ENCODE assay signal across 1 cellular context in the genomic region with DNA sequence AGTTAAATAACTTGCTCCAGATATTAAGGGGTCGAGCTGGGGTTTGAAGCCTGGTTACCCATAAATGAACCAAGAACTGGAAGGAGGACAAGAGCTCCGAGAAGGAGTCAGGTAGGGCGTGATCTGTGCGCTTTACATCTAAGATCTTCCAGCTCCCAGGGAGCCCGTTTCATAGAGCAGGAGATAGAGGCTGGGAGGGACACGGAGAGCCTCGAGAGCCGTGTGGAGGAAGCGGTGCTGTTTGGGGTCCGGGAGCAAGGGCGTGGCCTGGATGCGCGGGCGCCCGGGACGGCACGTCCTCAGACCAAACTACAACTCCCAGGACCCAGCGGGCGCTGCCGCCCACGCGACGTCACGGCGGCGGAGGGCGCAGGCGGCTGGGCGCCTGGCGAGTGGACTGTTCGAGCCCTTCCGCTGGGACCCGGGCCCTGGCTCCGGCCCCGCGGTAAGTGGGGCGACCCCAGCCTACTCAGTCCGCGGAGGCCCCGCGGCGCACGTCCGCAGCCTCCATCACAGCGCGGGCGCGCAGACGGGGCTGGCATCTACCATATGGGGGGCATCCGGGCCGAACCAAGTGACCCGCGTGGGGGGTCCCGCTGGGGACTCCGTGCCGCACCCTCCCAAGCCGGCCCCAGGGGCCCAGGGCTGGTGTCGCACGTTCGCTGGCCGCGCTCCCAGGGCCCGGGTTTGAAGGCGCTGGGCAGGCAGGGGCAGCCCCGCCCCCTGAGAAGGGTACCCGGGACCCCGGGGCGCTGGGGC.
TF ChIP-seq lines count a peak whose summit lies in the region.

A gene (plus strand): TSS at position 352 of the 759 bp plus-strand sequence. CDS start 838 bp downstream, outside the sequence.

TF ChIP-seq in K562, 482 proteins besides CTCF, POLR2A, EP300 and RAD21 (continued from another document and continues in another):
- TF ChIP-seq, protein P1, sequence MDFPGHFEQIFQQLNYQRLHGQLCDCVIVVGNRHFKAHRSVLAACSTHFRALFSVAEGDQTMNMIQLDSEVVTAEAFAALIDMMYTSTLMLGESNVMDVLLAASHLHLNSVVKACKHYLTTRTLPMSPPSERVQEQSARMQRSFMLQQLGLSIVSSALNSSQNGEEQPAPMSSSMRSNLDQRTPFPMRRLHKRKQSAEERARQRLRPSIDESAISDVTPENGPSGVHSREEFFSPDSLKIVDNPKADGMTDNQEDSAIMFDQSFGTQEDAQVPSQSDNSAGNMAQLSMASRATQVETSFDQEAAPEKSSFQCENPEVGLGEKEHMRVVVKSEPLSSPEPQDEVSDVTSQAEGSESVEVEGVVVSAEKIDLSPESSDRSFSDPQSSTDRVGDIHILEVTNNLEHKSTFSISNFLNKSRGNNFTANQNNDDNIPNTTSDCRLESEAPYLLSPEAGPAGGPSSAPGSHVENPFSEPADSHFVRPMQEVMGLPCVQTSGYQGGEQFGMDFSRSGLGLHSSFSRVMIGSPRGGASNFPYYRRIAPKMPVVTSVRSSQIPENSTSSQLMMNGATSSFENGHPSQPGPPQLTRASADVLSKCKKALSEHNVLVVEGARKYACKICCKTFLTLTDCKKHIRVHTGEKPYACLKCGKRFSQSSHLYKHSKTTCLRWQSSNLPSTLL (IDR thresholded peaks at IDR 0.05), result no peak
- TF ChIP-seq SRSF1 (IDR thresholded peaks at IDR 0.05; ENCODE audit: low read depth, low read length), result no peak
- TF ChIP-seq FIP1L1 (IDR thresholded peaks at IDR 0.05; ENCODE audit: low read depth, low read length, poor library complexity, severe bottlenecking), result peak; percentile 78
- no peak for TF ChIP-seq JUND (IDR thresholded peaks at IDR 0.05; ENCODE audit: borderline replicate concordance, low read depth, low read length)
- TF ChIP-seq JUND (tag; IDR thresholded peaks at IDR 0.05; ENCODE audit: borderline replicate concordance, low read depth, low read length), result no peak; the same call in 2 of the 3 replicates
- peak; percentile 11 for TF ChIP-seq RBM25 (IDR thresholded peaks at IDR 0.05; ENCODE audit: low read depth, low read length, severe bottlenecking)
- TF ChIP-seq SMAD4 (CRISPR knock-in tag; conservative IDR thresholded peaks at IDR 0.05), result peak; percentile 43; the same call in 1 of the 2 replicates
- TF ChIP-seq MTA2 (IDR thresholded peaks at IDR 0.05; ENCODE audit: low read depth), result no peak
- TF ChIP-seq, protein P2, sequence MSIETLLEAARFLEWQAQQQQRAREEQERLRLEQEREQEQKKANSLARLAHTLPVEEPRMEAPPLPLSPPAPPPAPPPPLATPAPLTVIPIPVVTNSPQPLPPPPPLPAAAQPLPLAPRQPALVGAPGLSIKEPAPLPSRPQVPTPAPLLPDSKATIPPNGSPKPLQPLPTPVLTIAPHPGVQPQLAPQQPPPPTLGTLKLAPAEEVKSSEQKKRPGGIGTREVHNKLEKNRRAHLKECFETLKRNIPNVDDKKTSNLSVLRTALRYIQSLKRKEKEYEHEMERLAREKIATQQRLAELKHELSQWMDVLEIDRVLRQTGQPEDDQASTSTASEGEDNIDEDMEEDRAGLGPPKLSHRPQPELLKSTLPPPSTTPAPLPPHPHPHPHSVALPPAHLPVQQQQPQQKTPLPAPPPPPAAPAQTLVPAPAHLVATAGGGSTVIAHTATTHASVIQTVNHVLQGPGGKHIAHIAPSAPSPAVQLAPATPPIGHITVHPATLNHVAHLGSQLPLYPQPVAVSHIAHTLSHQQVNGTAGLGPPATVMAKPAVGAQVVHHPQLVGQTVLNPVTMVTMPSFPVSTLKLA (conservative IDR thresholded peaks at IDR 0.05), result peak in 1 of 2 experiments; percentile 70; a peak in 2 of 4 replicates
- no peak for TF ChIP-seq ZNF780A (CRISPR knock-in tag; IDR thresholded peaks at IDR 0.05)
- no peak for TF ChIP-seq XRCC4 (IDR thresholded peaks at IDR 0.05; ENCODE audit: extremely low read depth, insufficient read depth, insufficient read length)
- TF ChIP-seq, protein P3, sequence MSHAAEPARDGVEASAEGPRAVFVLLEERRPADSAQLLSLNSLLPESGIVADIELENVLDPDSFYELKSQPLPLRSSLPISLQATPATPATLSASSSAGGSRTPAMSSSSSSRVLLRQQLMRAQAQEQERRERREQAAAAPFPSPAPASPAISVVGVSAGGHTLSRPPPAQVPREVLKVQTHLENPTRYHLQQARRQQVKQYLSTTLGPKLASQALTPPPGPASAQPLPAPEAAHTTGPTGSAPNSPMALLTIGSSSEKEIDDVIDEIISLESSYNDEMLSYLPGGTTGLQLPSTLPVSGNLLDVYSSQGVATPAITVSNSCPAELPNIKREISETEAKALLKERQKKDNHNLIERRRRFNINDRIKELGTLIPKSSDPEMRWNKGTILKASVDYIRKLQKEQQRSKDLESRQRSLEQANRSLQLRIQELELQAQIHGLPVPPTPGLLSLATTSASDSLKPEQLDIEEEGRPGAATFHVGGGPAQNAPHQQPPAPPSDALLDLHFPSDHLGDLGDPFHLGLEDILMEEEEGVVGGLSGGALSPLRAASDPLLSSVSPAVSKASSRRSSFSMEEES (CRISPR knock-in tag; IDR thresholded peaks at IDR 0.05), result no peak
- TF ChIP-seq, protein P4, sequence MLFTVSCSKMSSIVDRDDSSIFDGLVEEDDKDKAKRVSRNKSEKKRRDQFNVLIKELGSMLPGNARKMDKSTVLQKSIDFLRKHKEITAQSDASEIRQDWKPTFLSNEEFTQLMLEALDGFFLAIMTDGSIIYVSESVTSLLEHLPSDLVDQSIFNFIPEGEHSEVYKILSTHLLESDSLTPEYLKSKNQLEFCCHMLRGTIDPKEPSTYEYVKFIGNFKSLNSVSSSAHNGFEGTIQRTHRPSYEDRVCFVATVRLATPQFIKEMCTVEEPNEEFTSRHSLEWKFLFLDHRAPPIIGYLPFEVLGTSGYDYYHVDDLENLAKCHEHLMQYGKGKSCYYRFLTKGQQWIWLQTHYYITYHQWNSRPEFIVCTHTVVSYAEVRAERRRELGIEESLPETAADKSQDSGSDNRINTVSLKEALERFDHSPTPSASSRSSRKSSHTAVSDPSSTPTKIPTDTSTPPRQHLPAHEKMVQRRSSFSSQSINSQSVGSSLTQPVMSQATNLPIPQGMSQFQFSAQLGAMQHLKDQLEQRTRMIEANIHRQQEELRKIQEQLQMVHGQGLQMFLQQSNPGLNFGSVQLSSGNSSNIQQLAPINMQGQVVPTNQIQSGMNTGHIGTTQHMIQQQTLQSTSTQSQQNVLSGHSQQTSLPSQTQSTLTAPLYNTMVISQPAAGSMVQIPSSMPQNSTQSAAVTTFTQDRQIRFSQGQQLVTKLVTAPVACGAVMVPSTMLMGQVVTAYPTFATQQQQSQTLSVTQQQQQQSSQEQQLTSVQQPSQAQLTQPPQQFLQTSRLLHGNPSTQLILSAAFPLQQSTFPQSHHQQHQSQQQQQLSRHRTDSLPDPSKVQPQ (CRISPR knock-in tag; IDR thresholded peaks at IDR 0.05; ENCODE audit: borderline replicate concordance), result no peak
- no peak for TF ChIP-seq KDM2B (CRISPR knock-in tag; IDR thresholded peaks at IDR 0.05)
- TF ChIP-seq, protein P5, sequence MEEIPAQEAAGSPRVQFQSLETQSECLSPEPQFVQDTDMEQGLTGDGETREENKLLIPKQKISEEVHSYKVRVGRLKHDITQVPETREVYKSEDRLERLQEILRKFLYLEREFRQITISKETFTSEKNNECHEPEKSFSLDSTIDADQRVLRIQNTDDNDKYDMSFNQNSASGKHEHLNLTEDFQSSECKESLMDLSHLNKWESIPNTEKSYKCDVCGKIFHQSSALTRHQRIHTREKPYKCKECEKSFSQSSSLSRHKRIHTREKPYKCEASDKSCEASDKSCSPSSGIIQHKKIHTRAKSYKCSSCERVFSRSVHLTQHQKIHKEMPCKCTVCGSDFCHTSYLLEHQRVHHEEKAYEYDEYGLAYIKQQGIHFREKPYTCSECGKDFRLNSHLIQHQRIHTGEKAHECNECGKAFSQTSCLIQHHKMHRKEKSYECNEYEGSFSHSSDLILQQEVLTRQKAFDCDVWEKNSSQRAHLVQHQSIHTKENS (CRISPR knock-in tag; IDR thresholded peaks at IDR 0.05), result no peak
- TF ChIP-seq PML (IDR thresholded peaks at IDR 0.05; ENCODE audit: low read length), result no peak
- peak; percentile 98 for TF ChIP-seq EGR1 (conservative IDR thresholded peaks at IDR 0.05)
- TF ChIP-seq HSF4 (CRISPR knock-in tag; IDR thresholded peaks at IDR 0.05; ENCODE audit: borderline replicate concordance), result no peak
- TF ChIP-seq, protein P6, sequence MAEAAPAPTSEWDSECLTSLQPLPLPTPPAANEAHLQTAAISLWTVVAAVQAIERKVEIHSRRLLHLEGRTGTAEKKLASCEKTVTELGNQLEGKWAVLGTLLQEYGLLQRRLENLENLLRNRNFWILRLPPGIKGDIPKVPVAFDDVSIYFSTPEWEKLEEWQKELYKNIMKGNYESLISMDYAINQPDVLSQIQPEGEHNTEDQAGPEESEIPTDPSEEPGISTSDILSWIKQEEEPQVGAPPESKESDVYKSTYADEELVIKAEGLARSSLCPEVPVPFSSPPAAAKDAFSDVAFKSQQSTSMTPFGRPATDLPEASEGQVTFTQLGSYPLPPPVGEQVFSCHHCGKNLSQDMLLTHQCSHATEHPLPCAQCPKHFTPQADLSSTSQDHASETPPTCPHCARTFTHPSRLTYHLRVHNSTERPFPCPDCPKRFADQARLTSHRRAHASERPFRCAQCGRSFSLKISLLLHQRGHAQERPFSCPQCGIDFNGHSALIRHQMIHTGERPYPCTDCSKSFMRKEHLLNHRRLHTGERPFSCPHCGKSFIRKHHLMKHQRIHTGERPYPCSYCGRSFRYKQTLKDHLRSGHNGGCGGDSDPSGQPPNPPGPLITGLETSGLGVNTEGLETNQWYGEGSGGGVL (CRISPR knock-in tag; IDR thresholded peaks at IDR 0.05), result no peak
- TF ChIP-seq ETV6 (IDR thresholded peaks at IDR 0.05; ENCODE audit: borderline replicate concordance in 1 of 2, low read depth in 2 of 2, low read length in 1 of 2), result no peak
- no peak for TF ChIP-seq ETV6 (CRISPR knock-in tag; IDR thresholded peaks at IDR 0.05; ENCODE audit: borderline replicate concordance)
- no peak for TF ChIP-seq ZNF165 (CRISPR knock-in tag; IDR thresholded peaks at IDR 0.05; ENCODE audit: borderline replicate concordance)
- no peak for TF ChIP-seq MEF2D (tag; conservative IDR thresholded peaks at IDR 0.05; ENCODE audit: low read depth)
- no peak for TF ChIP-seq CBFA2T3 (IDR thresholded peaks at IDR 0.05)
- TF ChIP-seq HEY1 (CRISPR knock-in tag; IDR thresholded peaks at IDR 0.05; ENCODE audit: borderline replicate concordance), result no peak
- TF ChIP-seq ZNF764 (CRISPR knock-in tag; IDR thresholded peaks at IDR 0.05; ENCODE audit: low read depth), result no peak
- TF ChIP-seq CEBPG (CRISPR knock-in tag; IDR thresholded peaks at IDR 0.05), result no peak
- TF ChIP-seq CEBPG (tag; conservative IDR thresholded peaks at IDR 0.05 in 1 of 2, IDR thresholded peaks at IDR 0.05 in 1 of 2), result no peak
- TF ChIP-seq, protein P7, sequence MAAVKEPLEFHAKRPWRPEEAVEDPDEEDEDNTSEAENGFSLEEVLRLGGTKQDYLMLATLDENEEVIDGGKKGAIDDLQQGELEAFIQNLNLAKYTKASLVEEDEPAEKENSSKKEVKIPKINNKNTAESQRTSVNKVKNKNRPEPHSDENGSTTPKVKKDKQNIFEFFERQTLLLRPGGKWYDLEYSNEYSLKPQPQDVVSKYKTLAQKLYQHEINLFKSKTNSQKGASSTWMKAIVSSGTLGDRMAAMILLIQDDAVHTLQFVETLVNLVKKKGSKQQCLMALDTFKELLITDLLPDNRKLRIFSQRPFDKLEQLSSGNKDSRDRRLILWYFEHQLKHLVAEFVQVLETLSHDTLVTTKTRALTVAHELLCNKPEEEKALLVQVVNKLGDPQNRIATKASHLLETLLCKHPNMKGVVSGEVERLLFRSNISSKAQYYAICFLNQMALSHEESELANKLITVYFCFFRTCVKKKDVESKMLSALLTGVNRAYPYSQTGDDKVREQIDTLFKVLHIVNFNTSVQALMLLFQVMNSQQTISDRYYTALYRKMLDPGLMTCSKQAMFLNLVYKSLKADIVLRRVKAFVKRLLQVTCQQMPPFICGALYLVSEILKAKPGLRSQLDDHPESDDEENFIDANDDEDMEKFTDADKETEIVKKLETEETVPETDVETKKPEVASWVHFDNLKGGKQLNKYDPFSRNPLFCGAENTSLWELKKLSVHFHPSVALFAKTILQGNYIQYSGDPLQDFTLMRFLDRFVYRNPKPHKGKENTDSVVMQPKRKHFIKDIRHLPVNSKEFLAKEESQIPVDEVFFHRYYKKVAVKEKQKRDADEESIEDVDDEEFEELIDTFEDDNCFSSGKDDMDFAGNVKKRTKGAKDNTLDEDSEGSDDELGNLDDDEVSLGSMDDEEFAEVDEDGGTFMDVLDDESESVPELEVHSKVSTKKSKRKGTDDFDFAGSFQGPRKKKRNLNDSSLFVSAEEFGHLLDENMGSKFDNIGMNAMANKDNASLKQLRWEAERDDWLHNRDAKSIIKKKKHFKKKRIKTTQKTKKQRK (IDR thresholded peaks at IDR 0.05; ENCODE audit: borderline replicate concordance, low read depth, low read length), result no peak
- TF ChIP-seq ZNF707 (CRISPR knock-in tag; conservative IDR thresholded peaks at IDR 0.05), result no peak
- TF ChIP-seq RBM17 (IDR thresholded peaks at IDR 0.05; ENCODE audit: borderline replicate concordance, low read depth, low read length), result no peak
- peak; percentile 81 for TF ChIP-seq POLR2G (IDR thresholded peaks at IDR 0.05; ENCODE audit: low read depth, low read length)
- TF ChIP-seq, protein P8, sequence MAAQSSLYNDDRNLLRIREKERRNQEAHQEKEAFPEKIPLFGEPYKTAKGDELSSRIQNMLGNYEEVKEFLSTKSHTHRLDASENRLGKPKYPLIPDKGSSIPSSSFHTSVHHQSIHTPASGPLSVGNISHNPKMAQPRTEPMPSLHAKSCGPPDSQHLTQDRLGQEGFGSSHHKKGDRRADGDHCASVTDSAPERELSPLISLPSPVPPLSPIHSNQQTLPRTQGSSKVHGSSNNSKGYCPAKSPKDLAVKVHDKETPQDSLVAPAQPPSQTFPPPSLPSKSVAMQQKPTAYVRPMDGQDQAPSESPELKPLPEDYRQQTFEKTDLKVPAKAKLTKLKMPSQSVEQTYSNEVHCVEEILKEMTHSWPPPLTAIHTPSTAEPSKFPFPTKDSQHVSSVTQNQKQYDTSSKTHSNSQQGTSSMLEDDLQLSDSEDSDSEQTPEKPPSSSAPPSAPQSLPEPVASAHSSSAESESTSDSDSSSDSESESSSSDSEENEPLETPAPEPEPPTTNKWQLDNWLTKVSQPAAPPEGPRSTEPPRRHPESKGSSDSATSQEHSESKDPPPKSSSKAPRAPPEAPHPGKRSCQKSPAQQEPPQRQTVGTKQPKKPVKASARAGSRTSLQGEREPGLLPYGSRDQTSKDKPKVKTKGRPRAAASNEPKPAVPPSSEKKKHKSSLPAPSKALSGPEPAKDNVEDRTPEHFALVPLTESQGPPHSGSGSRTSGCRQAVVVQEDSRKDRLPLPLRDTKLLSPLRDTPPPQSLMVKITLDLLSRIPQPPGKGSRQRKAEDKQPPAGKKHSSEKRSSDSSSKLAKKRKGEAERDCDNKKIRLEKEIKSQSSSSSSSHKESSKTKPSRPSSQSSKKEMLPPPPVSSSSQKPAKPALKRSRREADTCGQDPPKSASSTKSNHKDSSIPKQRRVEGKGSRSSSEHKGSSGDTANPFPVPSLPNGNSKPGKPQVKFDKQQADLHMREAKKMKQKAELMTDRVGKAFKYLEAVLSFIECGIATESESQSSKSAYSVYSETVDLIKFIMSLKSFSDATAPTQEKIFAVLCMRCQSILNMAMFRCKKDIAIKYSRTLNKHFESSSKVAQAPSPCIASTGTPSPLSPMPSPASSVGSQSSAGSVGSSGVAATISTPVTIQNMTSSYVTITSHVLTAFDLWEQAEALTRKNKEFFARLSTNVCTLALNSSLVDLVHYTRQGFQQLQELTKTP (IDR thresholded peaks at IDR 0.05; ENCODE audit: low read depth in 1 of 2, partially characterized antibody in 2 of 2), result peak in 1 of 2 experiments; percentile 48
- TF ChIP-seq, protein P9, sequence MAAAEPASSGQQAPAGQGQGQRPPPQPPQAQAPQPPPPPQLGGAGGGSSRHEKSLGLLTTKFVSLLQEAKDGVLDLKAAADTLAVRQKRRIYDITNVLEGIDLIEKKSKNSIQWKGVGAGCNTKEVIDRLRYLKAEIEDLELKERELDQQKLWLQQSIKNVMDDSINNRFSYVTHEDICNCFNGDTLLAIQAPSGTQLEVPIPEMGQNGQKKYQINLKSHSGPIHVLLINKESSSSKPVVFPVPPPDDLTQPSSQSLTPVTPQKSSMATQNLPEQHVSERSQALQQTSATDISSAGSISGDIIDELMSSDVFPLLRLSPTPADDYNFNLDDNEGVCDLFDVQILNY (CRISPR knock-in tag; IDR thresholded peaks at IDR 0.05), result no peak
- no peak for TF ChIP-seq C11orf30 (IDR thresholded peaks at IDR 0.05; ENCODE audit: low read depth)
